In the genomic region with DNA sequence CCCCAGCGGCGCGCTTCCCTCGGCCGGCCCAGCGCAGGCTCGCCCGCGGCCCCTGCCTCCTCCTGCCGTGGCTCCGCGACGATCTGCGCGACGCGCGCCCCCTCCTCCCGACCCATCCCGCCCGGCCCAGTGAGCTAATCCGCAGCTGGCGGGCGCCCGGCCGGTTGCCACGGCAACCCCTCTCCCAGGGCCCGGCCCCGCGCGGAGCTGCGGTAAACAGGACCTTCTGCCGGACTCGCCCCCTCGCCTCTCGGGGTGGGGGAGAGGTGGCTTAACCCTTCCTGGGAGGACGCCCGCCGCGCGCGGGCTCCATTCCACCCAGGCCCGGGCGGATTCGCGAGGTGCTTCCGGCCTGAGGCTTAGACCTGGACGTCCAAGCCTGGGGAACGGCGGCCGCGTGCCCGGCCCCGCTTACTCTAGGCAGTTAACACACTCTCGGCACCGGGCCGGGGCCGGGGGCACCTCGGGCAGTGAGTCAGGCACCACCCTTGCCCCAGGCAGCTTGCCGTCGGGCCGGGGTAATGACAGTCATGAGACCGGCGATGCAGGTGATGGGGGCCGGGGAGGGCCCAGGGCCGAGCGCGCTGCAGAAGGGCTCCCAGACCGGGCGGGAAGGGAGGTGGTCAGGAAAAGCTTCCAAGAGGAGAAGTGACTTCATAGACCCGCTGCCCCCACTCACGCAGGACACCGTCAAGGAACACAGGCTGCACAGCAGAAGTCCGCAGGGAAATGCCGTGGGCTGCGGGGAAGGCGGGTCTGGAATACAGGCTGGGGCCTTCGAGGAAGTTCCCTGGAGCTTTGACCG, we compare ENCODE assay signal across 8 cellular contexts. TPM values are rescaled to one million over a fixed set of nuclear protein-coding genes. Genes with fewer than 3 reads are reported as not detected.
DNase-seq lines count a peak whose midpoint lies in the region; ATAC-seq and TF ChIP-seq lines count a peak whose summit lies in the region.

A gene with protein sequence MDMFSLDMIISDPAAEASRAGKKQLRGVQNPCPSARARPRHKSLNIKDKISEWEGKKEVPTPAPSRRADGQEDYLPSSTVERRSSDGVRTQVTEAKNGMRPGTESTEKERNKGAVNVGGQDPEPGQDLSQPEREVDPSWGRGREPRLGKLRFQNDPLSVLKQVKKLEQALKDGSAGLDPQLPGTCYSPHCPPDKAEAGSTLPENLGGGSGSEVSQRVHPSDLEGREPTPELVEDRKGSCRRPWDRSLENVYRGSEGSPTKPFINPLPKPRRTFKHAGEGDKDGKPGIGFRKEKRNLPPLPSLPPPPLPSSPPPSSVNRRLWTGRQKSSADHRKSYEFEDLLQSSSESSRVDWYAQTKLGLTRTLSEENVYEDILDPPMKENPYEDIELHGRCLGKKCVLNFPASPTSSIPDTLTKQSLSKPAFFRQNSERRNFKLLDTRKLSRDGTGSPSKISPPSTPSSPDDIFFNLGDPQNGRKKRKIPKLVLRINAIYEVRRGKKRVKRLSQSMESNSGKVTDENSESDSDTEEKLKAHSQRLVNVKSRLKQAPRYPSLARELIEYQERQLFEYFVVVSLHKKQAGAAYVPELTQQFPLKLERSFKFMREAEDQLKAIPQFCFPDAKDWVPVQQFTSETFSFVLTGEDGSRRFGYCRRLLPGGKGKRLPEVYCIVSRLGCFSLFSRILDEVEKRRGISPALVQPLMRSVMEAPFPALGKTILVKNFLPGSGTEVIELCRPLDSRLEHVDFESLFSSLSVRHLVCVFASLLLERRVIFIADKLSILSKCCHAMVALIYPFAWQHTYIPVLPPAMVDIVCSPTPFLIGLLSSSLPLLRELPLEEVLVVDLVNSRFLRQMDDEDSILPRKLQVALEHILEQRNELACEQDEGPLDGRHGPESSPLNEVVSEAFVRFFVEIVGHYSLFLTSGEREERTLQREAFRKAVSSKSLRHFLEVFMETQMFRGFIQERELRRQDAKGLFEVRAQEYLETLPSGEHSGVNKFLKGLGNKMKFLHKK (minus strand): TSS at position 87 of the 805 bp plus-strand sequence. CDS start 38,416 bp downstream, outside the sequence.

- H2AFZ ChIP-seq in parathyroid adenoma: peak within 1 kb of the TSS; percentile 100

- H3K36me3 ChIP-seq in ascending aorta (no peaks in the 10 kb centered on the region), right atrium auricular region (no peaks in the 10 kb centered on the region), parathyroid adenoma (ENCODE audit: control insufficient read depth, insufficient read depth, low read length) (no peaks in the 10 kb centered on the region)

- H3K9ac ChIP-seq in parathyroid adenoma: peak within 1 kb of the TSS; percentile 37

- peaks cover 4 to 6% of the 10 kb centered on the region in 2 donors for H3K4me1 ChIP-seq in ascending aorta
- peaks cover 0 to 55% of the 10 kb centered on the region in 2 donors for H3K4me1 ChIP-seq in right atrium auricular region
- H3K4me1 ChIP-seq in parathyroid adenoma: peaks cover 5% of the 10 kb centered on the region

- no peak for TF ChIP-seq CTCF in ascending aorta (IDR thresholded peaks at IDR 0.05)
- no peak for TF ChIP-seq CTCF in right atrium auricular region (IDR thresholded peaks at IDR 0.05)
- no peak for TF ChIP-seq CTCF in parathyroid adenoma (IDR thresholded peaks at IDR 0.05)

- intact Hi-C loops in ascending aorta (cut with DNase I): no loop called here

- peak within 1 kb of the TSS; percentile 85 for H3K4me2 ChIP-seq in parathyroid adenoma (ENCODE audit: low read length)

- H3K9me3 ChIP-seq in ascending aorta (no peaks in the 10 kb centered on the region), right atrium auricular region (no peaks in the 10 kb centered on the region), parathyroid adenoma (ENCODE audit: control insufficient read depth, low read length) (no peaks in the 10 kb centered on the region)

- in situ Hi-C loops in G401 (cut with HindIII; ENCODE audit: low sequenced_read_pairs): no loop called here

- peak within 1 kb of the TSS in 1 of 2 donors; percentile 43 for H3K27ac ChIP-seq in ascending aorta
- H3K27ac ChIP-seq in right atrium auricular region: peak within 1 kb of the TSS; percentile 89 to 90
- peak within 1 kb of the TSS; percentile 68 for H3K27ac ChIP-seq in parathyroid adenoma

- H3K4me3 ChIP-seq in ascending aorta: peak within 1 kb of the TSS; percentile 55 to 72
- peak within 1 kb of the TSS; percentile 52 to 73 for H3K4me3 ChIP-seq in right atrium auricular region
- peak within 1 kb of the TSS; percentile 69 for H3K4me3 ChIP-seq in parathyroid adenoma (ENCODE audit: low read depth, low read length)

- no peak for ATAC-seq in GM21737 (IDR thresholded peaks at IDR 0.05; ENCODE audit: unreplicated experiment)
- ATAC-seq in GM19324 (IDR thresholded peaks at IDR 0.05; ENCODE audit: low FRiP score, unreplicated experiment): no peak

- H3K27me3 ChIP-seq in ascending aorta (peaks cover 6% of the 10 kb centered on the region), right atrium auricular region (no peaks in the 10 kb centered on the region), parathyroid adenoma (ENCODE audit: control insufficient read depth, insufficient read depth, low read length) (no peaks in the 10 kb centered on the region)

- peak; percentile 65 for DNase-seq in G401 (ENCODE audit: low spot score)
- DNase-seq in NCI-H2196 (lab: John Stamatoyannopoulos, UW; ENCODE audit: unreplicated experiment): peak; percentile 76
- no peak for DNase-seq in ascending aorta (ENCODE audit: low spot score in 2 of 2)
- DNase-seq in right atrium auricular region (ENCODE audit: low spot score): peak; percentile 75
- DNase-seq in NAMALWA (ENCODE audit: low spot score): no peak

- H3K79me2 ChIP-seq in parathyroid adenoma: no peaks in the 10 kb centered on the region

RNA-seq across cellular contexts. Expression of the gene that starts here (rescaled TPM):
- 7.9 and 13.4 TPM in 2 replicates for total RNA-seq in G401 (2014; rRNA removed; shearing (Covaris generic))
- 7.5 TPM for total RNA-seq in ascending aorta
- 10 to 100 TPM in 1 of 2 donors, 1 to 10 TPM in 1; 9.2 to 10.5 TPM for total RNA-seq in right atrium auricular region

Comparison
In these comparisons a context has a peak if more than half of its experiments do, and no peak if none do; other contexts are left out.
1. DNase-seq: peak in G401 (single experiment), NCI-H2196 (single experiment) and right atrium auricular region (single experiment); none in ascending aorta (0 of 2) and NAMALWA (single experiment).
2. Peak in every context shown above with its lines, with median percentiles within 50 percentile points of each other: H3K4me3 ChIP-seq.